Comparison of ENCODE assay signal across 15 cellular contexts in genomic region chr2:95685513-95685912, GRCh38.
DNase-seq lines count a peak whose midpoint lies in the region; ATAC-seq, FAIRE-seq and TF ChIP-seq lines count a peak whose summit lies in the region.
"Had no signal": no experiment of that assay in that cellular context is flagged by ENCODE, and none has a peak within 500 bp of the region (broad histone marks: within the 10 kb centered on the region; RNA-seq: fewer than 3 reads in every experiment).

No MANE protein-coding gene starts in this region.

- no peaks in the 10 kb centered on the region for H3K36me3 Mint-ChIP-seq in activated CD4-positive, alpha-beta T cell treated with anti-CD3 and anti-CD28 coated beads for 36 hours (ENCODE audit: low read depth)
- H3K36me3 Mint-ChIP-seq: CD4-positive, CD25-positive, alpha-beta regulatory T cell had no signal

- H3K4me3 ChIP-seq in liver (ENCODE audit: low read depth in 1 of 3, low read length in 3 of 3) (no peak overlapping the region), HepG2 (replicated peaks in 1 of 3; ENCODE audit: insufficient read depth in 1 of 3, low read depth in 2 of 3, low read length in 3 of 3) (no peak overlapping the region), mucosa of descending colon (no peak overlapping the region)
- H3K4me3 ChIP-seq: BLaER1 treated with 17β-estradiol and CSF1 and Interleukin-3, amounts not matched to agents 10 nM and 100 nM had no signal

- CTCF ChIA-PET in HepG2 (lab: Yijun Ruan, JAX; ENCODE audit: low intra/inter-chr PET ratio, low total read pairs), result no interaction called here
- CTCF ChIA-PET in activated CD4-positive, alpha-beta T cell treated with anti-CD3 and anti-CD28 coated beads for 36 hours (lab: Charles Lee), result no interaction called here

- no peak overlapping the region for H3K9ac ChIP-seq in liver (ENCODE audit: low read depth in 1 of 2, low read length in 2 of 2)
- H3K9ac ChIP-seq in HepG2 (ENCODE audit: insufficient read depth, low read depth, low read length), result no peak overlapping the region
- H3K9ac ChIP-seq: BLaER1 treated with 17β-estradiol and CSF1 and Interleukin-3, amounts not matched to agents 10 nM and 100 nM had no signal

- WGBS in liver, result 37% methylated on average over 3 of the region's 3 CpGs
- WGBS in HepG2 (ENCODE audit: low lambda C conversion rate), result 7% methylated on average over 3 of the region's 3 CpGs

- DNase-seq in HepG2 (ENCODE audit: low spot score), result no peak
- DNase-seq in left colon, result no peak
- DNase-seq in mucosa of descending colon, result no peak
- no peak for DNase-seq in activated naive CD4-positive, alpha-beta T cell treated with Interleukin-2 at 50 U/mL for 16 hours
- DNase-seq in activated CD4-positive, alpha-beta T cell treated with anti-CD3 and anti-CD28 coated beads for 36 hours, result no peak
- DNase-seq in hypothalamus (lab: John Stamatoyannopoulos, UW), result no peak
- DNase-seq: 8988T; ACHN; CD4-positive, CD25-positive, alpha-beta regulatory T cell; DMS53; GF-D8; H7 had no signal

- H2AFZ ChIP-seq in HepG2 (ENCODE audit: low read length), result no peak overlapping the region

- no peak for FAIRE-seq in HepG2 (lab: Jason Lieb, UNC)

- H3K9me3 Mint-ChIP-seq in activated CD4-positive, alpha-beta T cell treated with anti-CD3 and anti-CD28 coated beads for 36 hours (ENCODE audit: low read depth), result no peaks in the 10 kb centered on the region
- H3K9me3 Mint-ChIP-seq: CD4-positive, CD25-positive, alpha-beta regulatory T cell had no signal

- H3K9me3 ChIP-seq in liver (ENCODE audit: control insufficient read depth in 4 of 4, low read length in 3 of 4) (no peaks in the 10 kb centered on the region), HepG2 (ENCODE audit: low read length) (no peaks in the 10 kb centered on the region), mucosa of descending colon (no peaks in the 10 kb centered on the region)
- H3K9me3 ChIP-seq: BLaER1 treated with 17β-estradiol and CSF1 and Interleukin-3, amounts not matched to agents 10 nM and 100 nM had no signal

- TF ChIP-seq CTCF in liver (IDR thresholded peaks at IDR 0.05; ENCODE audit: low read depth, low read length, missing input control) (no peak), HepG2 (CRISPR knock-in tag; IDR thresholded peaks at IDR 0.05) (no peak), mucosa of descending colon (IDR thresholded peaks at IDR 0.05) (no peak)

- no peak overlapping the region for H3K4me2 ChIP-seq in HepG2 (ENCODE audit: low read depth, low read length)
- H3K4me2 ChIP-seq: BLaER1 treated with 17β-estradiol and CSF1 and Interleukin-3, amounts not matched to agents 10 nM and 100 nM had no signal

- POLR2A ChIA-PET in HepG2 (lab: Yijun Ruan, JAX), result no interaction called here
- POLR2A ChIA-PET in activated CD4-positive, alpha-beta T cell treated with anti-CD3 and anti-CD28 coated beads for 36 hours (lab: Charles Lee), result no interaction called here

- no peak for ATAC-seq in HepG2
- ATAC-seq in left colon, result peak; percentile 59
- ATAC-seq in mucosa of descending colon, result peak; percentile 38
- no peak for ATAC-seq in activated CD4-positive, alpha-beta T cell treated with anti-CD3 and anti-CD28 coated beads for 36 hours
- ATAC-seq in GM19452 (IDR thresholded peaks at IDR 0.05; ENCODE audit: unreplicated experiment), result no peak

- BruUV-seq in HepG2 (replicated peaks; lab: Mats Ljungman, UMichigan), result no TSS peak

- no peaks in the 10 kb centered on the region for H4K20me1 ChIP-seq in HepG2 (ENCODE audit: insufficient read depth, low read length)
- H4K20me1 ChIP-seq: BLaER1 treated with 17β-estradiol and CSF1 and Interleukin-3, amounts not matched to agents 10 nM and 100 nM had no signal

- H3K79me2 ChIP-seq in HepG2 (ENCODE audit: insufficient read depth, low read length), result no peaks in the 10 kb centered on the region

- in situ Hi-C loops in HepG2 (cut with HindIII; ENCODE audit: extremely low pct_ligation_motif_present, low pct_unique_long_range_greater_than_20kb), result no loop called here

- no peak overlapping the region for H3K27ac Mint-ChIP-seq in activated CD4-positive, alpha-beta T cell treated with anti-CD3 and anti-CD28 coated beads for 36 hours
- H3K27ac Mint-ChIP-seq: CD4-positive, CD25-positive, alpha-beta regulatory T cell had no signal

- peak overlapping the region; percentile 7 to 25 for H3K27ac ChIP-seq in liver (ENCODE audit: low read depth in 1 of 2, low read length in 2 of 2)
- H3K27ac ChIP-seq in HepG2 (ENCODE audit: extremely low read length, insufficient read depth, low read length), result no peak overlapping the region
- H3K27ac ChIP-seq: BLaER1 treated with 17β-estradiol and CSF1 and Interleukin-3, amounts not matched to agents 10 nM and 100 nM had no signal

- intact Hi-C loops in HepG2 (cut with micrococcal nuclease; ENCODE audit: unreplicated experiment) (no loop called here), left colon (cut with DNase I, micrococcal nuclease) (no loop called here), mucosa of descending colon (cut with DNase I, micrococcal nuclease) (no loop called here)
- intact Hi-C loops in activated CD4-positive, alpha-beta T cell treated with anti-CD3 and anti-CD28 coated beads for 36 hours (cut with DNase I, micrococcal nuclease), result no loop called here

- H3K27me3 ChIP-seq in liver (ENCODE audit: control insufficient read depth in 4 of 4, insufficient read depth in 4 of 4, low read length in 3 of 4) (no peaks in the 10 kb centered on the region), HepG2 (ENCODE audit: control insufficient read depth in 1 of 2, insufficient read depth in 2 of 2, low read length in 2 of 2) (peaks cover 0 to 9% of the 10 kb centered on the region in 2 experiments; a peak in 2 of 5 replicates)
- H3K27me3 ChIP-seq: BLaER1 treated with 17β-estradiol and CSF1 and Interleukin-3, amounts not matched to agents 10 nM and 100 nM had no signal

- TF ChIP-seq RAD21 in liver (IDR thresholded peaks at IDR 0.05) (no peak), HepG2 (CRISPR knock-in tag; IDR thresholded peaks at IDR 0.05) (no peak)

- H3K36me3 ChIP-seq in liver (ENCODE audit: control insufficient read depth in 4 of 4, insufficient read depth in 3 of 4, low read depth in 1 of 4, low read length in 3 of 4), result no peaks in the 10 kb centered on the region
- H3K36me3 ChIP-seq in HepG2 (replicated peaks in 1 of 2; ENCODE audit: control insufficient read depth in 1 of 2, insufficient read depth in 2 of 2, low read length in 2 of 2), result no peaks in the 10 kb centered on the region
- H3K36me3 ChIP-seq in mucosa of descending colon (ENCODE audit: low read depth), result no peaks in the 10 kb centered on the region
- H3K36me3 ChIP-seq: BLaER1 treated with 17β-estradiol and CSF1 and Interleukin-3, amounts not matched to agents 10 nM and 100 nM had no signal

- no peak for TF ChIP-seq POLR2A in HepG2 (IDR thresholded peaks at IDR 0.05; ENCODE audit: insufficient read depth in 1 of 2, low read depth in 2 of 2, low read length in 2 of 2)

- peaks cover 18% of the 10 kb centered on the region for H3K27me3 Mint-ChIP-seq in activated CD4-positive, alpha-beta T cell treated with anti-CD3 and anti-CD28 coated beads for 36 hours

- H3K4me1 Mint-ChIP-seq in activated CD4-positive, alpha-beta T cell treated with anti-CD3 and anti-CD28 coated beads for 36 hours, result peaks cover 15% of the 10 kb centered on the region

- H3K4me1 ChIP-seq in liver (ENCODE audit: control insufficient read depth in 4 of 4, insufficient read depth in 4 of 4, low read length in 3 of 4) (peaks cover 5 to 46% (median 35%) of the 10 kb centered on the region in 4 donors), HepG2 (ENCODE audit: insufficient read depth, low read length) (no peaks in the 10 kb centered on the region), mucosa of descending colon (ENCODE audit: low read depth) (no peaks in the 10 kb centered on the region)

- TF ChIP-seq EP300 in HepG2 (IDR thresholded peaks at IDR 0.05; ENCODE audit: low read depth in 2 of 2, low read length in 2 of 2) (no peak), HepG2 (CRISPR knock-in tag; IDR thresholded peaks at IDR 0.05; ENCODE audit: borderline replicate concordance) (no peak)

- H3K4me3 Mint-ChIP-seq in activated CD4-positive, alpha-beta T cell treated with anti-CD3 and anti-CD28 coated beads for 36 hours, result no peak overlapping the region
- H3K4me3 Mint-ChIP-seq: CD4-positive, CD25-positive, alpha-beta regulatory T cell had no signal

TF ChIP-seq in liver, 16 proteins besides CTCF, POLR2A, EP300 and RAD21 (continues in another document):
- peak; percentile 25 for TF ChIP-seq SP1 (IDR thresholded peaks at IDR 0.05)
- peak; percentile 52 to 62 for TF ChIP-seq HNF4A (conservative IDR thresholded peaks at IDR 0.05)
- no peak for TF ChIP-seq HNF4G (IDR thresholded peaks at IDR 0.05)
- no peak for TF ChIP-seq GABPA (IDR thresholded peaks at IDR 0.05 in 1 of 2, conservative IDR thresholded peaks at IDR 0.05 in 1 of 2)

TF ChIP-seq in HepG2, 621 proteins besides CTCF, POLR2A, EP300 and RAD21 (continues in another document):
- TF ChIP-seq ZNF761 (CRISPR knock-in tag; conservative IDR thresholded peaks at IDR 0.05) (no peak), ZNF670 (CRISPR knock-in tag; IDR thresholded peaks at IDR 0.05; ENCODE audit: borderline replicate concordance) (no peak), CBX2 (IDR thresholded peaks at IDR 0.05; ENCODE audit: low read depth, low read length) (no peak), CBX2 (CRISPR knock-in tag; IDR thresholded peaks at IDR 0.05; ENCODE audit: low read depth) (no peak), CHD2 (IDR thresholded peaks at IDR 0.05; ENCODE audit: low read depth, low read length) (no peak), CCAR2 (optimal IDR thresholded peaks at IDR 0.05; ENCODE audit: low read depth, low read length) (no peak), SPEN (CRISPR knock-in tag; IDR thresholded peaks at IDR 0.05; ENCODE audit: low read depth) (no peak)
- TF ChIP-seq, protein P1, sequence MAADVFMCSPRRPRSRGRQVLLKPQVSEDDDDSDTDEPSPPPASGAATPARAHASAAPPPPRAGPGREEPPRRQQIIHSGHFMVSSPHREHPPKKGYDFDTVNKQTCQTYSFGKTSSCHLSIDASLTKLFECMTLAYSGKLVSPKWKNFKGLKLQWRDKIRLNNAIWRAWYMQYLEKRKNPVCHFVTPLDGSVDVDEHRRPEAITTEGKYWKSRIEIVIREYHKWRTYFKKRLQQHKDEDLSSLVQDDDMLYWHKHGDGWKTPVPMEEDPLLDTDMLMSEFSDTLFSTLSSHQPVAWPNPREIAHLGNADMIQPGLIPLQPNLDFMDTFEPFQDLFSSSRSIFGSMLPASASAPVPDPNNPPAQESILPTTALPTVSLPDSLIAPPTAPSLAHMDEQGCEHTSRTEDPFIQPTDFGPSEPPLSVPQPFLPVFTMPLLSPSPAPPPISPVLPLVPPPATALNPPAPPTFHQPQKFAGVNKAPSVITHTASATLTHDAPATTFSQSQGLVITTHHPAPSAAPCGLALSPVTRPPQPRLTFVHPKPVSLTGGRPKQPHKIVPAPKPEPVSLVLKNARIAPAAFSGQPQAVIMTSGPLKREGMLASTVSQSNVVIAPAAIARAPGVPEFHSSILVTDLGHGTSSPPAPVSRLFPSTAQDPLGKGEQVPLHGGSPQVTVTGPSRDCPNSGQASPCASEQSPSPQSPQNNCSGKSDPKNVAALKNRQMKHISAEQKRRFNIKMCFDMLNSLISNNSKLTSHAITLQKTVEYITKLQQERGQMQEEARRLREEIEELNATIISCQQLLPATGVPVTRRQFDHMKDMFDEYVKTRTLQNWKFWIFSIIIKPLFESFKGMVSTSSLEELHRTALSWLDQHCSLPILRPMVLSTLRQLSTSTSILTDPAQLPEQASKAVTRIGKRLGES (CRISPR knock-in tag; IDR thresholded peaks at IDR 0.05; ENCODE audit: borderline replicate concordance), result no peak

Comparison
In these comparisons a context has a peak if more than half of its experiments do, and no peak if none do; other contexts are left out.
1. ATAC-seq: peak in left colon (single experiment) and mucosa of descending colon (single experiment); none in HepG2 (single experiment), activated CD4-positive, alpha-beta T cell treated with anti-CD3 and anti-CD28 coated beads for 36 hours (single experiment) and GM19452 (single experiment).